12 cellular contexts compared by ENCODE assay signal in the genomic region with DNA sequence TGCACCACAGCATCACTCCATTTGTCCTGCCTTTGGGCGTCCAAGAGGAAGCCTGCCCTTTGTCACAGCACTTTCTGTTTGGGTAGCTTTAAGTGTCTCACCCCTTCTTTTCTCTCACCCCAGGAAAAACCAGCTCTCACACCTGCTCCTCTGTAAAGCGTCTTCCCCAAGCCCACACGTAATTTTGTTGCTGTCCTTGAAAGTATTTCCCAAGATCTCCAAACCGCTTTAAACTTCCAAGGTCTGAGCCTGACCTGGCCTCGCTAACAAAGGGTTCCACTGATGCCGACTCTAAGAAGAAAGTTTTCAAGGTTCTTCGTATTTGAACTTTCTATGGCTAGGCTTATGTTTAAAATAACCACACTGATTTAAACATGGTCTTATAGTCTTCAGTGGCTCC. TPM values are rescaled to one million over a fixed set of nuclear protein-coding genes. Genes with fewer than 3 reads are reported as not detected.
DNase-seq lines count a peak whose midpoint lies in the region; ATAC-seq and TF ChIP-seq lines count a peak whose summit lies in the region.
"Had no signal": no experiment of that assay in that cellular context is flagged by ENCODE, and none has a peak within 500 bp of the region (broad histone marks: within the 10 kb centered on the region; RNA-seq: fewer than 3 reads in every experiment).

No MANE protein-coding gene starts in this region.

- H3K4me3 Mint-ChIP-seq in CD4-positive, CD25-positive, alpha-beta regulatory T cell: peak overlapping the region in 3 of 4 donors; percentile 6 to 71 (median 54)
- H3K4me3 Mint-ChIP-seq in T-cell: no peak overlapping the region

- peaks cover 5% of the 10 kb centered on the region for H3K36me3 ChIP-seq in CD4-positive, CD25-positive, alpha-beta regulatory T cell (ENCODE audit: control insufficient read depth, insufficient read depth, low read length)
- H3K36me3 ChIP-seq in esophagus squamous epithelium (no peaks in the 10 kb centered on the region), psoas muscle (ENCODE audit: insufficient read depth in 1 of 2, low read depth in 1 of 2) (peaks cover 0 to 23% of the 10 kb centered on the region in 2 donors)

- CTCF ChIA-PET in T-cell (lab: Charles Lee): no interaction called here

- no peak for DNase-seq in CD4-positive, CD25-positive, alpha-beta regulatory T cell
- DNase-seq in T-cell (no peak), esophagus squamous epithelium (lab: John Stamatoyannopoulos, UW) (no peak), psoas muscle (no peak), NCI-H2081 (lab: John Stamatoyannopoulos, UW) (no peak), SK-N-DZ (ENCODE audit: low spot score) (no peak)
- DNase-seq: NCI-H2171 treated with DMSO at 0.1 percent for 48 hours; stimulated activated CD4-positive, alpha-beta T cell treated with anti-CD3 and anti-CD28 coated beads, Interleukin-15, amount 100 ng/mL, for 24 hours; stimulated activated CD8-positive, alpha-beta memory T cell treated with anti-CD3 and anti-CD28 coated beads, Interleukin-4, amount 100 ng/mL, for 48 hours had no signal

- peaks cover 33% of the 10 kb centered on the region for H3K4me1 ChIP-seq in CD4-positive, CD25-positive, alpha-beta regulatory T cell (ENCODE audit: control insufficient read depth, insufficient read depth, low read length, poor library complexity, severe bottlenecking)
- H3K4me1 ChIP-seq in esophagus squamous epithelium (peaks cover 25 to 87% (median 55%) of the 10 kb centered on the region in 3 donors), psoas muscle (peaks cover 90% of the 10 kb centered on the region)

- peaks cover 23% of the 10 kb centered on the region for H3K36me3 Mint-ChIP-seq in CD4-positive, CD25-positive, alpha-beta regulatory T cell
- H3K36me3 Mint-ChIP-seq in T-cell: peaks cover 17% of the 10 kb centered on the region

- no peak for ATAC-seq in CD4-positive, CD25-positive, alpha-beta regulatory T cell (ENCODE audit: low read depth in 2 of 2)
- no peak for ATAC-seq in T-cell (replicated peaks in 1 of 4)
- no peak for ATAC-seq in psoas muscle
- ATAC-seq in HG02852 (IDR thresholded peaks at IDR 0.05; ENCODE audit: unreplicated experiment): no peak
- ATAC-seq in HG03571 (IDR thresholded peaks at IDR 0.05; ENCODE audit: unreplicated experiment): no peak

- H3K27ac ChIP-seq in CD4-positive, CD25-positive, alpha-beta regulatory T cell (ENCODE audit: insufficient read depth, low read length, poor library complexity, severe bottlenecking): no peak overlapping the region
- H3K27ac ChIP-seq in esophagus squamous epithelium (peak overlapping the region in 3 of 4 donors; percentile 84 to 97 (median 95)), psoas muscle (peak overlapping the region; percentile 98)
- H3K27ac ChIP-seq: BLaER1 treated with 17β-estradiol and CSF1 and Interleukin-3, amounts not matched to agents 10 nM and 100 nM had no signal

- H3K4me3 ChIP-seq in CD4-positive, CD25-positive, alpha-beta regulatory T cell (ENCODE audit: low read depth, low read length): no peak overlapping the region
- H3K4me3 ChIP-seq in esophagus squamous epithelium: no peak overlapping the region
- peak overlapping the region; percentile 97 for H3K4me3 ChIP-seq in psoas muscle
- H3K4me3 ChIP-seq: BLaER1 treated with 17β-estradiol and CSF1 and Interleukin-3, amounts not matched to agents 10 nM and 100 nM had no signal

- TF ChIP-seq CTCF in esophagus squamous epithelium (IDR thresholded peaks at IDR 0.05) (no peak), psoas muscle (IDR thresholded peaks at IDR 0.05) (no peak)

- no peaks in the 10 kb centered on the region for H3K9me3 ChIP-seq in CD4-positive, CD25-positive, alpha-beta regulatory T cell (ENCODE audit: control insufficient read depth in 2 of 2, low read length in 2 of 2)
- H3K9me3 ChIP-seq in esophagus squamous epithelium (no peaks in the 10 kb centered on the region), psoas muscle (no peaks in the 10 kb centered on the region)
- H3K9me3 ChIP-seq: BLaER1 treated with 17β-estradiol and CSF1 and Interleukin-3, amounts not matched to agents 10 nM and 100 nM had no signal

- no peaks in the 10 kb centered on the region for H3K27me3 ChIP-seq in CD4-positive, CD25-positive, alpha-beta regulatory T cell (ENCODE audit: control insufficient read depth, insufficient read depth, low read length)
- no peaks in the 10 kb centered on the region for H3K27me3 ChIP-seq in esophagus squamous epithelium
- no peaks in the 10 kb centered on the region for H3K27me3 ChIP-seq in psoas muscle (ENCODE audit: insufficient read depth in 3 of 3, low read length in 2 of 3)
- H3K27me3 ChIP-seq: BLaER1 treated with 17β-estradiol and CSF1 and Interleukin-3, amounts not matched to agents 10 nM and 100 nM had no signal

- H3K9me3 Mint-ChIP-seq in CD4-positive, CD25-positive, alpha-beta regulatory T cell: no peaks in the 10 kb centered on the region
- H3K9me3 Mint-ChIP-seq in T-cell: no peaks in the 10 kb centered on the region

- intact Hi-C loops in esophagus squamous epithelium (cut with DNase I): no loop called here
- intact Hi-C loops in psoas muscle (cut with DNase I): loop anchor here (5.0 kb wide), 1 partner anchor 34 kb away; no protein-coding TSS in a partner anchor

- peaks cover 32 to 74% (median 42%) of the 10 kb centered on the region in 4 donors for H3K4me1 Mint-ChIP-seq in CD4-positive, CD25-positive, alpha-beta regulatory T cell
- peaks cover 57 to 62% (median 57%) of the 10 kb centered on the region in 3 donors for H3K4me1 Mint-ChIP-seq in T-cell

- TF ChIP-seq POLR2A in esophagus squamous epithelium (IDR thresholded peaks at IDR 0.05): no peak

- POLR2A ChIA-PET in T-cell (lab: Charles Lee): no interaction called here

- peak overlapping the region; percentile 28 to 83 (median 68) for H3K27ac Mint-ChIP-seq in CD4-positive, CD25-positive, alpha-beta regulatory T cell
- H3K27ac Mint-ChIP-seq in T-cell: peak overlapping the region; percentile 20 to 23

- H3K27me3 Mint-ChIP-seq in CD4-positive, CD25-positive, alpha-beta regulatory T cell: no peaks in the 10 kb centered on the region
- no peaks in the 10 kb centered on the region for H3K27me3 Mint-ChIP-seq in T-cell

- WGBS in esophagus squamous epithelium, 2 donors: 93% methylated on average over 7 of the region's 7 CpGs
- 89 to 97% (median 92%) methylated on average over 7 of the region's 7 CpGs for WGBS in psoas muscle, 3 donors

RNA-seq across cellular contexts. Expression of a gene that starts 5.3 kb away (rescaled TPM):
- 67.8 TPM for total RNA-seq in CD4-positive, CD25-positive, alpha-beta regulatory T cell
- 10 to 100 TPM; 18.7 to 30.2 (median 21.2) TPM for polyA plus RNA-seq in CD4-positive, CD25-positive, alpha-beta regulatory T cell
- total RNA-seq in T-cell: 10 to 100 TPM; 52.5 to 70.8 (median 58.5) TPM
- 10 to 100 TPM; 31.0 to 49.3 (median 35.3) TPM for total RNA-seq in esophagus squamous epithelium
- total RNA-seq in psoas muscle: 100 to 1,000 TPM in 3 of 4 donors, 10 to 100 TPM in 1; 66.1 to 215 (median 157) TPM
- polyA plus RNA-seq in psoas muscle: 10 to 100 TPM; 10.8 to 30.9 (median 26.7) TPM
- polyA plus RNA-seq in SK-N-DZ (2014; cell fraction: cytosol; rRNA removed): 8.2 and 13.7 TPM in 2 replicates
- 3.5 and 5.1 TPM in 2 replicates for polyA plus RNA-seq in SK-N-DZ (2014; cell fraction: nucleus; rRNA removed)

Comparison
In these comparisons a context has a peak if more than half of its experiments do, and no peak if none do; other contexts are left out.
1. H3K4me3 Mint-ChIP-seq: peak in CD4-positive, CD25-positive, alpha-beta regulatory T cell (3 of 4); none in T-cell (0 of 3).